Comparison of ENCODE assay signal across 9 cellular contexts in the genomic region with DNA sequence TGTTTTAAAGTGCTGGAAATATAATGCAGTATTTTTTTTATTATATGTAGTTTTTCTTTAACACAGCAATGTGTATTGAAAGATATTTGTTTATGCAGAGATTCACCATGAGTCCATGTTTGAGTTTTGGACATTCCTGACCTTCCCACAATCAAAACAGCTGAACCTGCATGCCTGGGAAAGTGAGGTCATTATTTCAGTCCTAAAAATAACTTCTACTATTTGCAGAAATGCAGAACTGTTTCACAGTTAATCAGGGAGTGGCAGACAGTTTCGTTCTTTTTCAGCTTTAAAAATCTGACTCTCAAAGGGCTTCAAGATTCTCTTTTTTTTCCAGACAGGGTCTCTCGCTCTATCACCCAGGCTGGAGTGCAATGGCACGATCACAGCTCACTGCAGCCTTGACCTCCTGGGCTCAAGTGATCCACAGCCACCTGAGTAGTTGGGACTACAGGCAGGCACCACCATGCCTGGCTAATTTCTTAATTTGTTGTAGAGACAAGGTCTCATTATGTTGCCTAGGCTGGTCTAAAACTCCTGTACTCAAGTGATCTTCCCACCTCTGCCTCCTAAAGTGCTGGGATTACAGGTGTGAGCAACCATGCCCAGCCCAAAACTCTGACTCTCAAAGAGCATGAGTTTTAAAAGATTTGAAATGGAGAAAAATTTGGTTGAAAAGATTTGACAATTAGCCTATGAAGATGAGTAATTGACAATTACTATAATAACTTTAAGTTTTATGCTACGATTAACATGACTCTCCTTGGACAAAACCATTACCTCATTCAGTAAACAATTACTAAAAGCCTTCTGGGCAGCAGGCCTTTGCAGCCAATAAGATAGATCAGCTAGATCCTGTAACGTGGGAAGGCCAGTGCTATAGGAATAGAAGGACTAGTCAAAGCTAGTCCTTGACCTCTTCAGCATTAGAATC. TPM values are rescaled to one million over a fixed set of nuclear protein-coding genes. Genes with fewer than 3 reads are reported as not detected.
A peak's percentile ranks its signal among the peaks of the same experiment; 100 is the strongest.
DNase-seq lines count a peak whose midpoint lies in the region; ATAC-seq, FAIRE-seq and TF ChIP-seq lines count a peak whose summit lies in the region.
"Had no signal": no experiment of that assay in that cellular context is flagged by ENCODE, and none has a peak within 500 bp of the region (broad histone marks: within the 10 kb centered on the region; RNA-seq: fewer than 3 reads in every experiment).

No MANE protein-coding gene starts in this region.

- peaks cover 0 to 2% (median 0%) of the 10 kb centered on the region in 3 donors for H3K27me3 Mint-ChIP-seq in CD14-positive monocyte (ENCODE audit: low read depth in 3 of 3)

- peak; percentile 75 for FAIRE-seq in H54 (lab: Jason Lieb, UNC)

- H3K4me1 ChIP-seq in ACC112 (ENCODE audit: control insufficient read depth, insufficient read depth, low read length, unreplicated experiment) = peaks cover 32% of the 10 kb centered on the region
- H3K4me1 ChIP-seq in ascending aorta = peaks cover 8 to 54% of the 10 kb centered on the region in 2 donors
- H3K4me1 ChIP-seq in lower lobe of right lung = peaks cover 72% of the 10 kb centered on the region

- peaks cover 56 to 59% of the 10 kb centered on the region in 2 donors for H3K36me3 Mint-ChIP-seq in CD14-positive monocyte

- H3K4me3 Mint-ChIP-seq in CD14-positive monocyte = no peak overlapping the region
- H3K4me3 Mint-ChIP-seq: neural crest cell had no signal

- H3K9me3 ChIP-seq in ascending aorta = no peaks in the 10 kb centered on the region
- H3K9me3 ChIP-seq in lower lobe of right lung = no peaks in the 10 kb centered on the region

- H3K4me1 Mint-ChIP-seq in CD14-positive monocyte = peaks cover 57% of the 10 kb centered on the region

- no peak overlapping the region for H3K4me3 ChIP-seq in ACC112 (ENCODE audit: low read depth, low read length)
- peak overlapping the region in 1 of 2 donors; percentile 37 for H3K4me3 ChIP-seq in ascending aorta
- no peak overlapping the region for H3K4me3 ChIP-seq in lower lobe of right lung

- no peak for TF ChIP-seq CTCF in ascending aorta (IDR thresholded peaks at IDR 0.05)
- no peak for TF ChIP-seq CTCF in lower lobe of right lung (IDR thresholded peaks at IDR 0.05)
- no peak for TF ChIP-seq CTCF in CD14-positive monocyte (IDR thresholded peaks at IDR 0.05)

- DNase-seq in H54 (ENCODE audit: insufficient read length, low spot score) (no peak), ascending aorta (ENCODE audit: low spot score in 2 of 2) (no peak), lower lobe of right lung (no peak), CD14-positive monocyte (ENCODE audit: low spot score) (no peak)

- no peak overlapping the region for H2AFZ ChIP-seq in ACC112 (ENCODE audit: low read length, unreplicated experiment)

- H3K27ac ChIP-seq in ACC112 (ENCODE audit: low read depth, low read length) (peak overlapping the region; percentile 28), ascending aorta (peak overlapping the region; percentile 100), lower lobe of right lung (peak overlapping the region; percentile 73)

- peak overlapping the region in 3 of 7 donors; percentile 61 to 82 (median 75) for H3K27ac Mint-ChIP-seq in CD14-positive monocyte

- H3K9me3 Mint-ChIP-seq in CD14-positive monocyte = peaks cover 0 to 2% (median 0%) of the 10 kb centered on the region in 7 donors
- H3K9me3 Mint-ChIP-seq: neural crest cell had no signal

- peaks cover 27% of the 10 kb centered on the region for H3K79me2 ChIP-seq in ACC112 (ENCODE audit: control insufficient read depth, insufficient read depth, low read length, unreplicated experiment)

- TF ChIP-seq POLR2A in H54 (IDR thresholded peaks at IDR 0.05; ENCODE audit: low read depth, low read length) = no peak

- intact Hi-C loops in ascending aorta (cut with DNase I) (no loop called here), lower lobe of right lung (cut with DNase I) (no loop called here), CD14-positive monocyte (cut with micrococcal nuclease) (no loop called here)

- H3K27me3 ChIP-seq in ACC112 (ENCODE audit: insufficient read depth, low read length) (no peaks in the 10 kb centered on the region), ascending aorta (no peaks in the 10 kb centered on the region), lower lobe of right lung (ENCODE audit: low read depth) (no peaks in the 10 kb centered on the region)

- ATAC-seq in lower lobe of right lung (peak in 1 of 2 donors; percentile 49), HG03442 (IDR thresholded peaks at IDR 0.05; ENCODE audit: unreplicated experiment) (no peak), HG02571 (IDR thresholded peaks at IDR 0.05; ENCODE audit: unreplicated experiment) (no peak), HG02840 (IDR thresholded peaks at IDR 0.05; ENCODE audit: low FRiP score, unreplicated experiment) (no peak)

- H3K36me3 ChIP-seq in ACC112 (ENCODE audit: insufficient read depth, low read length) (peaks cover 58% of the 10 kb centered on the region), ascending aorta (peaks cover 57 to 69% of the 10 kb centered on the region in 2 donors), lower lobe of right lung (peaks cover 64% of the 10 kb centered on the region)

RNA-seq across cellular contexts. Expression of a gene that starts 5.0 kb away (rescaled TPM):
- total RNA-seq in ascending aorta (198 TPM), lower lobe of right lung (318 TPM)
- polyA plus RNA-seq in CD14-positive monocyte = 100 to 1,000 TPM; 727 to 814 TPM

RNA-seq across cellular contexts. Expression of a gene that starts 9.4 kb away (rescaled TPM):
- total RNA-seq in ascending aorta = 421 TPM
- 481 TPM for total RNA-seq in lower lobe of right lung
- 1,000 to 10,000 TPM; 1,139 to 1,360 TPM for polyA plus RNA-seq in CD14-positive monocyte

RNA-seq across cellular contexts. Expression of a gene that starts 37.2 kb away (rescaled TPM):
- 7.8 TPM for total RNA-seq in ascending aorta
- 5.0 TPM for total RNA-seq in lower lobe of right lung
- under 1 TPM; 0.05 to 0.22 TPM for polyA plus RNA-seq in CD14-positive monocyte

Comparison
In these comparisons a context has a peak if more than half of its experiments do, and no peak if none do; other contexts are left out.
1. H3K27ac ChIP-seq: peak in every context shown above with its lines; median percentile 100 in ascending aorta; 73 in lower lobe of right lung; 28 in ACC112.